In genomic region chr16:18933501-18933900, GRCh38 we compare ENCODE assay signal across 4 cellular contexts.
TF ChIP-seq lines count a peak whose summit lies in the region.

No MANE protein-coding gene starts in this region.

TF ChIP-seq in SK-N-SH, 30 proteins besides CTCF, POLR2A, EP300 and RAD21 (continued from another document):
- no peak for TF ChIP-seq JUND (IDR thresholded peaks at IDR 0.05)
- TF ChIP-seq EZH2phosphoT487 (IDR thresholded peaks at IDR 0.05; ENCODE audit: borderline replicate concordance, low read depth), result no peak
- no peak for TF ChIP-seq SMC3 (IDR thresholded peaks at IDR 0.05; ENCODE audit: low read depth, low read length)
- no peak for TF ChIP-seq RXRA (IDR thresholded peaks at IDR 0.05; ENCODE audit: borderline replicate concordance, low read depth)

TF ChIP-seq in SK-N-SH treated with all-trans-retinoic acid at 6 μM for 48 hours, 23 proteins besides CTCF, POLR2A, EP300 and RAD21 (continued from another document):
- TF ChIP-seq CREB5 (CRISPR knock-in tag; IDR thresholded peaks at IDR 0.05; ENCODE audit: low read depth), result no peak
- TF ChIP-seq TCF4 (CRISPR knock-in tag; IDR thresholded peaks at IDR 0.05; ENCODE audit: borderline replicate concordance), result no peak
- no peak for TF ChIP-seq ZFP3 (CRISPR knock-in tag; IDR thresholded peaks at IDR 0.05)
- no peak for TF ChIP-seq PPARA (CRISPR knock-in tag; IDR thresholded peaks at IDR 0.05; ENCODE audit: borderline replicate concordance)
- no peak for TF ChIP-seq POU6F1 (CRISPR knock-in tag; IDR thresholded peaks at IDR 0.05; ENCODE audit: borderline replicate concordance, low read depth)
- TF ChIP-seq ESRRG (CRISPR knock-in tag; IDR thresholded peaks at IDR 0.05), result no peak
- no peak for TF ChIP-seq RARB (CRISPR knock-in tag; IDR thresholded peaks at IDR 0.05)
- TF ChIP-seq PATZ1 (CRISPR knock-in tag; IDR thresholded peaks at IDR 0.05; ENCODE audit: borderline replicate concordance), result no peak
- TF ChIP-seq BACH2 (CRISPR knock-in tag; IDR thresholded peaks at IDR 0.05; ENCODE audit: borderline replicate concordance), result no peak
- TF ChIP-seq CSDC2 (CRISPR knock-in tag; IDR thresholded peaks at IDR 0.05), result no peak
- no peak for TF ChIP-seq CSRNP3 (CRISPR knock-in tag; IDR thresholded peaks at IDR 0.05)
TF ChIP-seq in SK-N-SH treated with all-trans-retinoic acid at 6 μM for 48 hours: peak in this region for 0.

TF ChIP-seq in HEK293, 187 proteins besides CTCF, POLR2A, EP300 and RAD21:
- no peak for TF ChIP-seq ZNF423 (tag by site-specific recombination; IDR thresholded peaks at IDR 0.05)
- TF ChIP-seq ZNF645 (tag by site-specific recombination; IDR thresholded peaks at IDR 0.05), result no peak
- TF ChIP-seq ZNF335 (tag by site-specific recombination; conservative IDR thresholded peaks at IDR 0.05), result 0 out of 2 replicates have a peak, but pooled peaks have one; percentile 16

TF ChIP-seq in WTC11, 78 proteins besides CTCF, POLR2A, EP300 and RAD21:
- TF ChIP-seq ZNF512 (CRISPR knock-in tag; IDR thresholded peaks at IDR 0.05; ENCODE audit: borderline replicate concordance) (no peak), ELF4 (CRISPR knock-in tag; IDR thresholded peaks at IDR 0.05; ENCODE audit: low read depth) (no peak), ZBTB43 (CRISPR knock-in tag; IDR thresholded peaks at IDR 0.05) (no peak), MLX (CRISPR knock-in tag; IDR thresholded peaks at IDR 0.05) (no peak), ZMAT4 (CRISPR knock-in tag; IDR thresholded peaks at IDR 0.05) (no peak), ZNF121 (CRISPR knock-in tag; IDR thresholded peaks at IDR 0.05) (no peak), ESRRA (CRISPR knock-in tag; IDR thresholded peaks at IDR 0.05; ENCODE audit: borderline replicate concordance) (no peak), USF2 (CRISPR knock-in tag; IDR thresholded peaks at IDR 0.05) (no peak), ATF2 (CRISPR knock-in tag; IDR thresholded peaks at IDR 0.05; ENCODE audit: borderline replicate concordance, low read depth) (no peak)
